In the genomic region with DNA sequence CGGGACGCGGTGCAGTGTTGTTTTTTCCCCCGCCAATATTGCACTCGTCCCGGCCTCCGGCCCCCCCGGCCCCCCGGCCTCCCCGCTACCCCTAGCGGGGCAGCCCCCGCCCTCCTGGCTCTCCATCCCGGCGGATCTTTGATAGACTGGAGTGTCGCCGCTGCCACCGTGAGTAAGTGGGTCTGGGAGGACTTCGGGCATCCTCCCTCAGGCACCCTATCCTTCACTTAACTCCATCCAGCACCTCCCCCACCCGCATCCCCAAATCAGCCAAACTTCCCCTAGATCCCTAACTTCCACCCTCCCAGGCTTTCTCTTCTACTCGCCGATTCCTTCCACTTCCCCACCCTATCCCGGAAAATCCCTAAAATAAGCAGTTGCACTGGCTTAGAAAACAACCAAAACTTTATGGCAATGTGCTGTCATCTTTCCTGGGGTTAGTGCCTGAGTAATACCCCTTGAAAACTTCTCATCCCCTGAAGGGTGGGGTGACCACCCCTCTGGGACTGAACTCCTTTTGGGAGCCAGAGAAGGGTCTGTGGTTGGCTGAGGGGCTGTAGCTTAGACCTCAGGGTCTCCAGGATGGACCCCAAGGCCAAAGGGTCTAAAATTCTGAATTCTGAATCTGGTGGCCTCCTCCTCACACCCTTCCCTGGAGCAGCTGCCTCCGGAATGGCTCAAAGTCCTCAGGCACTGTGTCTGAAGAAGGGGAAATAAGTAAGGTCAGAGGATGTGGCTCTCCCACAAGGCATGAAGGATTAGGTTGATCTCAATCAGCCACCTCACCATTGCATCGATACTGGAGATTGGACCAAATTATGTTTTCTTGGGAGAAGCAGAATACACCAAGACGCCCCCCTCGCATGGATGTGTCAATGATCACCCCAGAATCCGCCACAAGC, we compare ENCODE assay signal across 8 cellular contexts. TPM values are rescaled to one million over a fixed set of nuclear protein-coding genes. Genes with fewer than 3 reads are reported as not detected.
A peak's percentile ranks its signal among the peaks of the same experiment; 100 is the strongest.
DNase-seq lines count a peak whose midpoint lies in the region; ATAC-seq and TF ChIP-seq lines count a peak whose summit lies in the region.

No MANE protein-coding gene starts in this region.

- POLR2A ChIA-PET in CD8-positive, alpha-beta T cell (lab: Charles Lee) = interaction anchor here (1.0 to 3.6 kb wide), 7 partner anchors 12 to 410 kb away, joined by 3 to 53 read pairs (median 4); partner anchors contain the start of genes CLK2, KRTCAP2, MTX1 and THBS3

- H3K9me3 Mint-ChIP-seq in CD8-positive, alpha-beta T cell = no peaks in the 10 kb centered on the region
- H3K9me3 Mint-ChIP-seq in neural crest cell = no peaks in the 10 kb centered on the region

- H3K27ac Mint-ChIP-seq in CD8-positive, alpha-beta T cell = peak overlapping the region; percentile 78
- H3K27ac Mint-ChIP-seq in neural crest cell (ENCODE audit: unreplicated experiment) = peak overlapping the region; percentile 98

- intact Hi-C loops in CD8-positive, alpha-beta T cell (cut with DNase I, micrococcal nuclease) = loop anchor here (2.0 kb wide), 3 partner anchors 31 to 367 kb away; partner anchors contain the start of genes ASH1L (in 1 of the 2) and EFNA1 (in 1 of the 2)

- no peaks in the 10 kb centered on the region for H3K27me3 ChIP-seq in CD8-positive, alpha-beta T cell (ENCODE audit: insufficient read depth, low read length)
- H3K27me3 ChIP-seq in effector memory CD4-positive, alpha-beta T cell (replicated peaks; ENCODE audit: control insufficient read depth, insufficient read depth, low read length, poor library complexity, severe bottlenecking) = no peaks in the 10 kb centered on the region

- ATAC-seq in CD8-positive, alpha-beta T cell = no peak
- ATAC-seq in HG02588 (IDR thresholded peaks at IDR 0.05; ENCODE audit: unreplicated experiment) = no peak

- CTCF ChIA-PET in CD8-positive, alpha-beta T cell (lab: Charles Lee) = interaction anchor here (1.3 to 7.6 kb wide), 8 partner anchors 8 to 105 kb away, joined by 3 to 147 read pairs (median 8); partner anchors contain the start of genes KRTCAP2, MTX1, THBS3 and TRIM46

- H3K27me3 Mint-ChIP-seq in CD8-positive, alpha-beta T cell (ENCODE audit: low read depth) = no peaks in the 10 kb centered on the region
- H3K27me3 Mint-ChIP-seq in neural crest cell (ENCODE audit: low read depth) = peaks cover 5% of the 10 kb centered on the region

- H3K36me3 ChIP-seq in CD8-positive, alpha-beta T cell (ENCODE audit: insufficient read depth, low read length) = no peaks in the 10 kb centered on the region
- no peaks in the 10 kb centered on the region for H3K36me3 ChIP-seq in effector memory CD4-positive, alpha-beta T cell (ENCODE audit: control insufficient read depth, insufficient read depth, low read length)

- H3K4me1 Mint-ChIP-seq in CD8-positive, alpha-beta T cell (ENCODE audit: low read depth) = peaks cover 30% of the 10 kb centered on the region
- peaks cover 63% of the 10 kb centered on the region for H3K4me1 Mint-ChIP-seq in neural crest cell

- H3K27ac ChIP-seq in CD8-positive, alpha-beta T cell (ENCODE audit: low read depth, low read length) = peak overlapping the region; percentile 89
- peak overlapping the region; percentile 70 for H3K27ac ChIP-seq in effector memory CD4-positive, alpha-beta T cell (ENCODE audit: insufficient read depth, low read length, poor library complexity, severe bottlenecking)

- H3K9me3 ChIP-seq in CD8-positive, alpha-beta T cell (ENCODE audit: low read length) = no peaks in the 10 kb centered on the region
- no peaks in the 10 kb centered on the region for H3K9me3 ChIP-seq in effector memory CD4-positive, alpha-beta T cell (ENCODE audit: control insufficient read depth, low read length)

- H3K4me3 ChIP-seq in CD8-positive, alpha-beta T cell (ENCODE audit: low read depth, low read length) = no peak overlapping the region
- peak overlapping the region; percentile 59 for H3K4me3 ChIP-seq in effector memory CD4-positive, alpha-beta T cell (ENCODE audit: insufficient read depth, low read depth, low read length, poor library complexity, severe bottlenecking)

- no peak for DNase-seq in CD8-positive, alpha-beta T cell
- peak; percentile 67 for DNase-seq in NCI-H69 (lab: John Stamatoyannopoulos, UW)
- no peak for DNase-seq in effector memory CD4-positive, alpha-beta T cell
- no peak for DNase-seq in neural crest cell (ENCODE audit: low read depth, low spot score)
- DNase-seq in stimulated activated CD4-positive, alpha-beta T cell treated with anti-CD3 and anti-CD28 coated beads, Interleukin-1b, Interleukin-23, amount 100 ng/mL, for 48 hours = no peak
- DNase-seq in iPS-NIHi11 (ENCODE audit: low spot score) = no peak
- no peak for DNase-seq in HUDEP-2 (lab: John Stamatoyannopoulos, UW; ENCODE audit: unreplicated experiment in 76 of 76)

- H3K4me3 Mint-ChIP-seq in CD8-positive, alpha-beta T cell = peak overlapping the region; percentile 59
- H3K4me3 Mint-ChIP-seq in neural crest cell = peak overlapping the region; percentile 96

- peaks cover 2% of the 10 kb centered on the region for H3K36me3 Mint-ChIP-seq in CD8-positive, alpha-beta T cell
- H3K36me3 Mint-ChIP-seq in neural crest cell (ENCODE audit: low read depth) = peaks cover 27% of the 10 kb centered on the region

- no peak for TF ChIP-seq CTCF in CD8-positive, alpha-beta T cell (IDR thresholded peaks at IDR 0.05)
- TF ChIP-seq CTCF in neural crest cell (conservative IDR thresholded peaks at IDR 0.05) = no peak

- H3K4me1 ChIP-seq in CD8-positive, alpha-beta T cell (ENCODE audit: insufficient read depth, low read length) = peaks cover 24% of the 10 kb centered on the region
- peaks cover 26% of the 10 kb centered on the region for H3K4me1 ChIP-seq in effector memory CD4-positive, alpha-beta T cell (ENCODE audit: control insufficient read depth, insufficient read depth, low read length, poor library complexity, severe bottlenecking)

RNA-seq across cellular contexts. Expression of gene THBS3, which starts 12.2 kb away (rescaled TPM):
- total RNA-seq in CD8-positive, alpha-beta T cell = 10 to 100 TPM; 18.5 to 18.8 TPM
- total RNA-seq in neural crest cell = 21.4 TPM in 2 replicates

RNA-seq across cellular contexts. Expression of gene MTX1, which starts 13.0 kb away (rescaled TPM):
- total RNA-seq in CD8-positive, alpha-beta T cell = 10 to 100 TPM; 24.4 to 25.8 TPM
- 36.0 and 38.3 TPM in 2 replicates for total RNA-seq in neural crest cell

RNA-seq across cellular contexts. Expression of gene TRIM46, which starts 21.8 kb away (rescaled TPM):
- total RNA-seq in CD8-positive, alpha-beta T cell = 1 to 10 TPM; 1.1 TPM
- total RNA-seq in neural crest cell = 9.8 and 10.0 TPM in 2 replicates

RNA-seq across cellular contexts. Expression of gene KRTCAP2, which starts 22.3 kb away (rescaled TPM):
- total RNA-seq in CD8-positive, alpha-beta T cell = 10 to 100 TPM; 58.9 to 71.2 TPM
- total RNA-seq in neural crest cell = 125 and 152 TPM in 2 replicates

RNA-seq across cellular contexts. Expression of gene DPM3, which starts 55.1 kb away (rescaled TPM):
- total RNA-seq in CD8-positive, alpha-beta T cell = 10 to 100 TPM; 15.6 to 16.7 TPM
- total RNA-seq in neural crest cell = 77.7 and 80.0 TPM in 2 replicates
